In genomic region chr12:12482959-12483358, GRCh38 we compare ENCODE assay signal across 9 cellular contexts.
DNase-seq lines count a peak whose midpoint lies in the region; ATAC-seq and TF ChIP-seq lines count a peak whose summit lies in the region.
"Had no signal": no experiment of that assay in that cellular context is flagged by ENCODE, and none has a peak within 500 bp of the region (broad histone marks: within the 10 kb centered on the region; RNA-seq: fewer than 3 reads in every experiment).

No MANE protein-coding gene starts in this region.

- TF ChIP-seq RAD21 in SK-N-SH (IDR thresholded peaks at IDR 0.05; ENCODE audit: low read length): no peak

- H3K4me1 Mint-ChIP-seq in CD4-positive, alpha-beta T cell (ENCODE audit: low read depth): peaks cover 60% of the 10 kb centered on the region
- peaks cover 17 to 19% of the 10 kb centered on the region in 2 donors for H3K4me1 Mint-ChIP-seq in effector memory CD8-positive, alpha-beta T cell (ENCODE audit: low read depth in 2 of 2)

- intact Hi-C loops in CD4-positive, alpha-beta T cell (cut with DNase I, micrococcal nuclease): loop anchor here (1.0 to 5.0 kb wide), 9 partner anchors 17 to 242 kb away; partner anchors contain the start of genes CREBL2 (in 1 of the 2), DUSP16 (in 1 of the 2) and GPR19 (in 1 of the 2)
- intact Hi-C loops in uterus (cut with DNase I; ENCODE audit: low total_unique reads): no loop called here

- POLR2A ChIA-PET in CD4-positive, alpha-beta T cell (lab: Charles Lee): interaction anchor here (0.9 to 4.7 kb wide), 23 partner anchors 9 to 254 kb away, joined by 3 to 106 read pairs (median 12); partner anchors contain the start of genes BORCS5, CDKN1B and DUSP16
- POLR2A ChIA-PET in SK-N-SH (lab: Yijun Ruan, JAX): no interaction called here

- no peak overlapping the region for H3K9ac ChIP-seq in SK-N-SH

- no peaks in the 10 kb centered on the region for H3K9me3 Mint-ChIP-seq in CD4-positive, alpha-beta T cell
- no peaks in the 10 kb centered on the region for H3K9me3 Mint-ChIP-seq in effector memory CD8-positive, alpha-beta T cell

- H3K79me2 ChIP-seq in SK-N-SH (ENCODE audit: insufficient read depth): peaks cover 25% of the 10 kb centered on the region

- no peak for TF ChIP-seq CTCF in CD4-positive, alpha-beta T cell (IDR thresholded peaks at IDR 0.05)
- no peak for TF ChIP-seq CTCF in NB4 (IDR thresholded peaks at IDR 0.05; ENCODE audit: low read depth, low read length)
- TF ChIP-seq CTCF in uterus (IDR thresholded peaks at IDR 0.05): no peak
- TF ChIP-seq CTCF in SK-N-SH (IDR thresholded peaks at IDR 0.05): no peak

- peak overlapping the region; percentile 59 for H3K4me3 Mint-ChIP-seq in CD4-positive, alpha-beta T cell
- H3K4me3 Mint-ChIP-seq in effector memory CD8-positive, alpha-beta T cell: peak overlapping the region; percentile 73 to 75

- CTCF ChIA-PET in CD4-positive, alpha-beta T cell (lab: Charles Lee): no interaction called here
- CTCF ChIA-PET in SK-N-SH (lab: Yijun Ruan, JAX): no interaction called here

- H3K27me3 ChIP-seq in CD4-positive, alpha-beta T cell (ENCODE audit: control insufficient read depth, insufficient read depth, low read length): no peaks in the 10 kb centered on the region
- H3K27me3 ChIP-seq in uterus (no peaks in the 10 kb centered on the region), SK-N-SH (ENCODE audit: insufficient read depth) (no peaks in the 10 kb centered on the region)

- H3K36me3 ChIP-seq in uterus (no peaks in the 10 kb centered on the region), SK-N-SH (replicated peaks in 1 of 2; ENCODE audit: control insufficient read depth in 1 of 2, insufficient read depth in 2 of 2, low read length in 1 of 2) (peaks cover 28 to 54% of the 10 kb centered on the region in 2 experiments)

- no peak overlapping the region for H3K4me2 ChIP-seq in SK-N-SH

- no peak overlapping the region for H3K4me3 ChIP-seq in NB4 (ENCODE audit: low read depth, low read length)
- no peak overlapping the region for H3K4me3 ChIP-seq in uterus
- no peak overlapping the region for H3K4me3 ChIP-seq in SK-N-SH (ENCODE audit: low read depth in 2 of 2, low read length in 1 of 2)

- peak overlapping the region; percentile 93 for H3K27ac Mint-ChIP-seq in CD4-positive, alpha-beta T cell
- H3K27ac Mint-ChIP-seq in effector memory CD8-positive, alpha-beta T cell: peak overlapping the region; percentile 96 to 99

- H3K27me3 Mint-ChIP-seq in CD4-positive, alpha-beta T cell: no peaks in the 10 kb centered on the region
- no peaks in the 10 kb centered on the region for H3K27me3 Mint-ChIP-seq in effector memory CD8-positive, alpha-beta T cell

- 91% methylated on average over 6 of the region's 6 CpGs for WGBS in SK-N-SH (ENCODE audit: low lambda C conversion rate)

- no peaks in the 10 kb centered on the region for H3K9me2 ChIP-seq in SK-N-SH

- peak overlapping the region; percentile 83 for H3K27ac ChIP-seq in CD4-positive, alpha-beta T cell (ENCODE audit: low read depth, low read length)
- H3K27ac ChIP-seq in uterus (no peak overlapping the region), SK-N-SH (ENCODE audit: low read depth in 2 of 2, low read length in 1 of 2) (no peak overlapping the region)

- DNase-seq in CD4-positive, alpha-beta T cell: no peak
- DNase-seq in NB4 (ENCODE audit: low read depth) (peak; percentile 16), uterus (no peak), hepatic stellate cell (ENCODE audit: low spot score) (no peak), SK-N-SH (no peak), SHP77 treated with DMSO at 0.1 percent for 48 hours (lab: John Stamatoyannopoulos, UW) (no peak)
- no peak for DNase-seq in effector memory CD8-positive, alpha-beta T cell
- DNase-seq: foreskin melanocyte had no signal

- H3K4me1 ChIP-seq in uterus: no peaks in the 10 kb centered on the region
- no peaks in the 10 kb centered on the region for H3K4me1 ChIP-seq in SK-N-SH (ENCODE audit: control insufficient read depth in 1 of 2, insufficient read depth in 2 of 2, low read depth in 1 of 2, low read length in 1 of 2)

- no peaks in the 10 kb centered on the region for H4K20me1 ChIP-seq in SK-N-SH (ENCODE audit: insufficient read depth)

- TF ChIP-seq POLR2A in NB4 (IDR thresholded peaks at IDR 0.05; ENCODE audit: extremely low read depth, insufficient read length) (no peak), uterus (IDR thresholded peaks at IDR 0.05) (no peak)

- no peak overlapping the region for H2AFZ ChIP-seq in SK-N-SH (ENCODE audit: low read depth)

- no peaks in the 10 kb centered on the region for H3K9me3 ChIP-seq in CD4-positive, alpha-beta T cell (ENCODE audit: control insufficient read depth, low read length)
- no peaks in the 10 kb centered on the region for H3K9me3 ChIP-seq in uterus
- no peaks in the 10 kb centered on the region for H3K9me3 ChIP-seq in SK-N-SH

- H3F3A ChIP-seq in SK-N-SH (replicated peaks; ENCODE audit: insufficient read depth): peaks cover 6% of the 10 kb centered on the region

- H3K36me3 Mint-ChIP-seq in CD4-positive, alpha-beta T cell (ENCODE audit: low read depth): peaks cover 73% of the 10 kb centered on the region
- H3K36me3 Mint-ChIP-seq in effector memory CD8-positive, alpha-beta T cell (ENCODE audit: insufficient read depth): peaks cover 40% of the 10 kb centered on the region

- TF ChIP-seq EP300 in SK-N-SH (IDR thresholded peaks at IDR 0.05; ENCODE audit: borderline replicate concordance in 1 of 2, low read depth in 1 of 2, low read length in 1 of 2): no peak

- no peak for ATAC-seq in CD4-positive, alpha-beta T cell (ENCODE audit: poor library complexity)
- ATAC-seq in GM19025 (IDR thresholded peaks at IDR 0.05; ENCODE audit: low read depth, unreplicated experiment): peak; percentile 39
- no peak for ATAC-seq in effector memory CD8-positive, alpha-beta T cell (replicated peaks)

TF ChIP-seq in SK-N-SH, 30 proteins besides CTCF, POLR2A, EP300 and RAD21:
- TF ChIP-seq FOSL2 (IDR thresholded peaks at IDR 0.05; ENCODE audit: borderline replicate concordance, low read depth) (no peak), IRF3 (IDR thresholded peaks at IDR 0.05; ENCODE audit: low read depth, low read length) (no peak), SIN3A (IDR thresholded peaks at IDR 0.05; ENCODE audit: borderline replicate concordance, low read depth, low read length) (no peak), TAF1 (IDR thresholded peaks at IDR 0.05; ENCODE audit: borderline replicate concordance, low read depth, low read length) (no peak), JUND (IDR thresholded peaks at IDR 0.05) (no peak), EZH2phosphoT487 (IDR thresholded peaks at IDR 0.05; ENCODE audit: borderline replicate concordance, low read depth) (no peak), GATA2 (CRISPR knock-in tag; IDR thresholded peaks at IDR 0.05) (no peak), TCF12 (IDR thresholded peaks at IDR 0.05) (no peak), GABPA (IDR thresholded peaks at IDR 0.05; ENCODE audit: low read depth) (no peak), PBX3 (IDR thresholded peaks at IDR 0.05) (no peak), USF1 (IDR thresholded peaks at IDR 0.05; ENCODE audit: borderline replicate concordance, low read depth) (no peak), YY1 (IDR thresholded peaks at IDR 0.05; ENCODE audit: low read depth) (no peak), CHD2 (IDR thresholded peaks at IDR 0.05; ENCODE audit: low read length, partially characterized antibody) (no peak), RFX5 (IDR thresholded peaks at IDR 0.05; ENCODE audit: low read length) (no peak), TEAD4 (IDR thresholded peaks at IDR 0.05; ENCODE audit: borderline replicate concordance, insufficient read depth) (no peak)
